15 cellular contexts compared by ENCODE assay signal in the genomic region with DNA sequence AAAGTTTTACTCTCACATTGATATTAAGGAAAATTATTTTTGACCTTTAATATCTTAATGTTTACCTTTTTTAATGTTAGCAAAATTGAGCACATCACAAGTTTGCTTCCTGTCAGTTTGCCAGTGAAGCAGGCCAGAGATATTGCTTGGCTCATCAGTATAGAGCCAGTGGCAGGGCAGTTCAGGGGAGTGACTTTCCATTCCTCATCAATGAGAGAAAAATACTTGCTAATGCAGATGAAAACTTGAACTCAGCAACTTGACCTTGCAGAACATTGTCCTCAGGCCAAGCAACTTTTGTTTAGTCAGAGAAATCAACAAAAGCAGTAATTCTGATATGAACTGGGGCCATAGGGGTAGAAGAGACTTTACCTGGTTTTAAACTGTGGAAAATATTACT. TPM values are rescaled to one million over a fixed set of nuclear protein-coding genes. Genes with fewer than 3 reads are reported as not detected.
DNase-seq lines count a peak whose midpoint lies in the region; ATAC-seq and TF ChIP-seq lines count a peak whose summit lies in the region.
"Had no signal": no experiment of that assay in that cellular context is flagged by ENCODE, and none has a peak within 500 bp of the region (broad histone marks: within the 10 kb centered on the region; RNA-seq: fewer than 3 reads in every experiment).

No MANE protein-coding gene starts in this region.

- peak overlapping the region; percentile 81 for H3K27ac Mint-ChIP-seq in activated naive CD4-positive, alpha-beta T cell treated with anti-CD3 and anti-CD28 coated beads, Interleukin-2, amount 10 ng/mL, durations not matched to agents 7 days and 5 days
- H3K27ac Mint-ChIP-seq in stimulated activated naive CD8-positive, alpha-beta T cell treated with anti-CD3 and anti-CD28 coated beads, Interleukin-15, amount 100 ng/mL, for 72 hours: no peak overlapping the region

- intact Hi-C loops in heart left ventricle (cut with DNase I) (no loop called here), left lung (cut with DNase I) (no loop called here)

- H3K9me3 ChIP-seq in heart left ventricle: no peaks in the 10 kb centered on the region
- no peaks in the 10 kb centered on the region for H3K9me3 ChIP-seq in left lung
- H3K9me3 ChIP-seq: BE2C, tibial artery had no signal

- H3K27me3 Mint-ChIP-seq in activated naive CD4-positive, alpha-beta T cell treated with anti-CD3 and anti-CD28 coated beads, Interleukin-2, amount 10 ng/mL, durations not matched to agents 7 days and 5 days: no peaks in the 10 kb centered on the region
- no peaks in the 10 kb centered on the region for H3K27me3 Mint-ChIP-seq in stimulated activated naive CD8-positive, alpha-beta T cell treated with anti-CD3 and anti-CD28 coated beads, Interleukin-15, amount 100 ng/mL, for 72 hours
- H3K27me3 Mint-ChIP-seq: activated B cell treated with CpG ODN at 0.5 μM for 24 hours had no signal

- TF ChIP-seq CTCF in VCaP (conservative IDR thresholded peaks at IDR 0.05): no peak
- no peak for TF ChIP-seq CTCF in heart left ventricle (IDR thresholded peaks at IDR 0.05)
- no peak for TF ChIP-seq CTCF in left lung (IDR thresholded peaks at IDR 0.05)

- no peak overlapping the region for H3K4me3 ChIP-seq in heart left ventricle
- no peak overlapping the region for H3K4me3 ChIP-seq in left lung
- H3K4me3 ChIP-seq: tibial artery had no signal

- CTCF ChIA-PET in activated naive CD4-positive, alpha-beta T cell treated with anti-CD3 and anti-CD28 coated beads, Interleukin-2, amount 10 ng/mL, durations not matched to agents 7 days and 5 days (lab: Charles Lee): interaction anchor here (0.6 to 1.9 kb wide), 4 partner anchors 73 to 244 kb away, joined by 3 to 10 read pairs (median 4); no protein-coding TSS in a partner anchor

- H3K36me3 ChIP-seq in heart left ventricle (no peaks in the 10 kb centered on the region), left lung (no peaks in the 10 kb centered on the region)
- H3K36me3 ChIP-seq: BE2C, tibial artery had no signal

- peaks cover 0 to 86% (median 35%) of the 10 kb centered on the region in 12 donors for H3K4me1 ChIP-seq in heart left ventricle
- H3K4me1 ChIP-seq in left lung: peaks cover 8 to 81% of the 10 kb centered on the region in 2 donors
- H3K4me1 ChIP-seq: BE2C had no signal

- DNase-seq in activated naive CD4-positive, alpha-beta T cell treated with anti-CD3 and anti-CD28 coated beads, Interleukin-2, amount 10 ng/mL, durations not matched to agents 7 days and 5 days: no peak
- DNase-seq in activated naive CD4-positive, alpha-beta T cell (lab: John Stamatoyannopoulos, UW): no peak
- DNase-seq in heart left ventricle (no peak), NCI-H2171 treated with DMSO at 0.1 percent for 48 hours (lab: John Stamatoyannopoulos, UW) (no peak), left lung (no peak)
- DNase-seq in stimulated activated naive CD8-positive, alpha-beta T cell treated with anti-CD3 and anti-CD28 coated beads, Interleukin-15, amount 100 ng/mL, for 72 hours: no peak
- DNase-seq: activated B cell treated with CpG ODN at 0.5 μM for 24 hours, BE2C, cerebellar nuclear complex, islet precursor cell, NCI-H2227 treated with DMSO at 0.1 percent for 48 hours, posterior cingulate gyrus, tibial artery had no signal

- peaks cover 56% of the 10 kb centered on the region for H3K36me3 Mint-ChIP-seq in activated naive CD4-positive, alpha-beta T cell treated with anti-CD3 and anti-CD28 coated beads, Interleukin-2, amount 10 ng/mL, durations not matched to agents 7 days and 5 days

- peak in 3 of 4 donors; percentile 32 to 43 (median 42) for ATAC-seq in heart left ventricle
- peak; percentile 39 for ATAC-seq in stimulated activated naive CD8-positive, alpha-beta T cell treated with anti-CD3 and anti-CD28 coated beads, Interleukin-15, amount 100 ng/mL, for 72 hours
- ATAC-seq in left lung: no peak
- ATAC-seq in HG02870 (IDR thresholded peaks at IDR 0.05; ENCODE audit: unreplicated experiment): no peak

- H3K27me3 ChIP-seq in heart left ventricle (no peaks in the 10 kb centered on the region), left lung (no peaks in the 10 kb centered on the region)
- H3K27me3 ChIP-seq: BE2C, tibial artery had no signal

- peaks cover 87% of the 10 kb centered on the region for H3K4me1 Mint-ChIP-seq in activated naive CD4-positive, alpha-beta T cell treated with anti-CD3 and anti-CD28 coated beads, Interleukin-2, amount 10 ng/mL, durations not matched to agents 7 days and 5 days
- peaks cover 59% of the 10 kb centered on the region for H3K4me1 Mint-ChIP-seq in stimulated activated naive CD8-positive, alpha-beta T cell treated with anti-CD3 and anti-CD28 coated beads, Interleukin-15, amount 100 ng/mL, for 72 hours

- no peak for TF ChIP-seq POLR2A in heart left ventricle (IDR thresholded peaks at IDR 0.05)

- H3K27ac ChIP-seq in VCaP (peak overlapping the region; percentile 96), heart left ventricle (peak overlapping the region in 1 of 12 donors; percentile 6), left lung (no peak overlapping the region)

- peak overlapping the region; percentile 49 for H3K4me3 Mint-ChIP-seq in activated naive CD4-positive, alpha-beta T cell treated with anti-CD3 and anti-CD28 coated beads, Interleukin-2, amount 10 ng/mL, durations not matched to agents 7 days and 5 days
- H3K4me3 Mint-ChIP-seq in stimulated activated naive CD8-positive, alpha-beta T cell treated with anti-CD3 and anti-CD28 coated beads, Interleukin-15, amount 100 ng/mL, for 72 hours: peak overlapping the region in 1 of 2 donors; percentile 38
- H3K4me3 Mint-ChIP-seq: activated B cell treated with CpG ODN at 0.5 μM for 24 hours had no signal

- no peaks in the 10 kb centered on the region for H3K9me3 Mint-ChIP-seq in activated naive CD4-positive, alpha-beta T cell treated with anti-CD3 and anti-CD28 coated beads, Interleukin-2, amount 10 ng/mL, durations not matched to agents 7 days and 5 days
- H3K9me3 Mint-ChIP-seq in stimulated activated naive CD8-positive, alpha-beta T cell treated with anti-CD3 and anti-CD28 coated beads, Interleukin-15, amount 100 ng/mL, for 72 hours: no peaks in the 10 kb centered on the region
- H3K9me3 Mint-ChIP-seq: activated B cell treated with CpG ODN at 0.5 μM for 24 hours had no signal

RNA-seq across cellular contexts. Expression of a gene that starts 6.9 kb away (rescaled TPM):
- 10 to 100 TPM; 49.0 to 95.5 (median 55.5) TPM for total RNA-seq in heart left ventricle
- 10 to 100 TPM; 19.1 to 52.8 TPM for polyA plus RNA-seq in heart left ventricle
- 10 to 100 TPM; 49.3 to 51.2 TPM for total RNA-seq in left lung

Comparison
In these comparisons a context has a peak if more than half of its experiments do, and no peak if none do; other contexts are left out.
1. ATAC-seq: peak in heart left ventricle (3 of 4) and stimulated activated naive CD8-positive, alpha-beta T cell treated with anti-CD3 and anti-CD28 coated beads, Interleukin-15, amount 100 ng/mL, for 72 hours (single experiment); none in left lung (single experiment) and HG02870 (single experiment).